ENCODE assay signal across 1 cellular context in the genomic region with DNA sequence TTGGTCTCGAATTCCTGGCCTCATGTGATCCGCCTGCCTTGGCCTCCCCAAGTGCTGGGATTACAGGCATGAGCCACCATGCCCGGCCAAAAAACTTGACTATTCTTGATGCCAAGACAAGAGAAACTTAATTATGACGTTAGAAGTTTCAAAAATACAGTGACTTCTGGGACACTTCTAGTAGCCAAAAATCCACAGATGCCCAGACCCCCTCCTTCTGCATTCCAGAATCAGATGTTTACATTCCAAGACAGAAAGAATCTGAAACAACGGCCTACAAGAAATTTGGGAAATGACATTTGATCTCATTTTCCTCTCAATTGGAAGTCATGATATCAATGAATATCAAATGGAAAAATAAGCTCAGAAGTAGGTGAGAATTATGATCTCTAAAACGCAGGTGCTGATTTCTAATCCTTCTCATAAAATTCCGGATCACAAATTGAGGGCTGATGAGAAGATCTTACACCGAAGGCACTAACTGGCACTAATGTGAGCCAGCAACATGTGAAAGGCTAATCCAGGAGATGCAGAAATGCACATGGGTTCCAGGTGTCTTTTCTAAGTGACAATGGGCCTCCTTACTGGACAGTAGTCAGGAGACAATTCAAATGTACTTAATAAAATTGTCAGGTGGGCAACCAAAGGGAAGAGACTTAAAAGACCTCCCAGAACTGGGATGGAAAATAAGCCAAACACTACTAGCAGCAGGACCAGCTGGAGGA.
TF ChIP-seq lines count a peak whose summit lies in the region.

No MANE protein-coding gene starts in this region.

TF ChIP-seq in K562, 482 proteins besides CTCF, POLR2A, EP300 and RAD21:
- TF ChIP-seq BHLHE40 (IDR thresholded peaks at IDR 0.05; ENCODE audit: low read length) (no peak), NFE2 (IDR thresholded peaks at IDR 0.05; ENCODE audit: low read depth) (0 out of 2 replicates have a peak, but pooled peaks have one; percentile 6)
